In the genomic region with DNA sequence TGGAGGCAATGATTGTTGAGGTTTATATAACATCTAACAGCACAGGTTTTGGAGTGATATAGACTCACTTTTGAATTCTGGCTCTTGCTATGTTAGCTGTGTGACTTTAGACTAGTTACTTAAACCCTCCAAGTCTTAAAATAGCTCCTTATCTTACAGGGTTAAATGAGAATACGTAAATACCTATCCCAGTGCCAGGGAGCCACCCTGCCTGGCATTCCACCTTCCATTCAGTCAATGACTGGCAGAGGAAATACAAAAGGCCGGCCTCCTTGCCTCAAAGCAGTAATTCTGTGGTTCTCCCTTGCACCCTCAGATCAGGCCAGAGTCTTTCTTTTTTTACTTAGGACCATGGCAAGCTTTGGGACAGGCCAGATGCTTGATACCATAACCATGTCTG, we compare ENCODE assay signal across 1 cellular context.
TF ChIP-seq lines count a peak whose summit lies in the region.

No MANE protein-coding gene starts in this region.

TF ChIP-seq in WTC11, 78 proteins besides CTCF, POLR2A, EP300 and RAD21:
- TF ChIP-seq, protein P1, sequence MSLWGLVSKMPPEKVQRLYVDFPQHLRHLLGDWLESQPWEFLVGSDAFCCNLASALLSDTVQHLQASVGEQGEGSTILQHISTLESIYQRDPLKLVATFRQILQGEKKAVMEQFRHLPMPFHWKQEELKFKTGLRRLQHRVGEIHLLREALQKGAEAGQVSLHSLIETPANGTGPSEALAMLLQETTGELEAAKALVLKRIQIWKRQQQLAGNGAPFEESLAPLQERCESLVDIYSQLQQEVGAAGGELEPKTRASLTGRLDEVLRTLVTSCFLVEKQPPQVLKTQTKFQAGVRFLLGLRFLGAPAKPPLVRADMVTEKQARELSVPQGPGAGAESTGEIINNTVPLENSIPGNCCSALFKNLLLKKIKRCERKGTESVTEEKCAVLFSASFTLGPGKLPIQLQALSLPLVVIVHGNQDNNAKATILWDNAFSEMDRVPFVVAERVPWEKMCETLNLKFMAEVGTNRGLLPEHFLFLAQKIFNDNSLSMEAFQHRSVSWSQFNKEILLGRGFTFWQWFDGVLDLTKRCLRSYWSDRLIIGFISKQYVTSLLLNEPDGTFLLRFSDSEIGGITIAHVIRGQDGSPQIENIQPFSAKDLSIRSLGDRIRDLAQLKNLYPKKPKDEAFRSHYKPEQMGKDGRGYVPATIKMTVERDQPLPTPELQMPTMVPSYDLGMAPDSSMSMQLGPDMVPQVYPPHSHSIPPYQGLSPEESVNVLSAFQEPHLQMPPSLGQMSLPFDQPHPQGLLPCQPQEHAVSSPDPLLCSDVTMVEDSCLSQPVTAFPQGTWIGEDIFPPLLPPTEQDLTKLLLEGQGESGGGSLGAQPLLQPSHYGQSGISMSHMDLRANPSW (CRISPR knock-in tag; conservative IDR thresholded peaks at IDR 0.05; ENCODE audit: low read depth): no peak
- TF ChIP-seq, protein P2, sequence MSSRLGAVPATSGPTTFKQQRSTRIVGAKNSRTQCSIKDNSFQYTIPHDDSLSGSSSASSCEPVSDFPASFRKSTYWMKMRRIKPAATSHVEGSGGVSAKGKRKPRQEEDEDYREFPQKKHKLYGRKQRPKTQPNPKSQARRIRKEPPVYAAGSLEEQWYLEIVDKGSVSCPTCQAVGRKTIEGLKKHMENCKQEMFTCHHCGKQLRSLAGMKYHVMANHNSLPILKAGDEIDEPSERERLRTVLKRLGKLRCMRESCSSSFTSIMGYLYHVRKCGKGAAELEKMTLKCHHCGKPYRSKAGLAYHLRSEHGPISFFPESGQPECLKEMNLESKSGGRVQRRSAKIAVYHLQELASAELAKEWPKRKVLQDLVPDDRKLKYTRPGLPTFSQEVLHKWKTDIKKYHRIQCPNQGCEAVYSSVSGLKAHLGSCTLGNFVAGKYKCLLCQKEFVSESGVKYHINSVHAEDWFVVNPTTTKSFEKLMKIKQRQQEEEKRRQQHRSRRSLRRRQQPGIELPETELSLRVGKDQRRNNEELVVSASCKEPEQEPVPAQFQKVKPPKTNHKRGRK (CRISPR knock-in tag; IDR thresholded peaks at IDR 0.05; ENCODE audit: borderline replicate concordance): no peak
- TF ChIP-seq, protein P3, sequence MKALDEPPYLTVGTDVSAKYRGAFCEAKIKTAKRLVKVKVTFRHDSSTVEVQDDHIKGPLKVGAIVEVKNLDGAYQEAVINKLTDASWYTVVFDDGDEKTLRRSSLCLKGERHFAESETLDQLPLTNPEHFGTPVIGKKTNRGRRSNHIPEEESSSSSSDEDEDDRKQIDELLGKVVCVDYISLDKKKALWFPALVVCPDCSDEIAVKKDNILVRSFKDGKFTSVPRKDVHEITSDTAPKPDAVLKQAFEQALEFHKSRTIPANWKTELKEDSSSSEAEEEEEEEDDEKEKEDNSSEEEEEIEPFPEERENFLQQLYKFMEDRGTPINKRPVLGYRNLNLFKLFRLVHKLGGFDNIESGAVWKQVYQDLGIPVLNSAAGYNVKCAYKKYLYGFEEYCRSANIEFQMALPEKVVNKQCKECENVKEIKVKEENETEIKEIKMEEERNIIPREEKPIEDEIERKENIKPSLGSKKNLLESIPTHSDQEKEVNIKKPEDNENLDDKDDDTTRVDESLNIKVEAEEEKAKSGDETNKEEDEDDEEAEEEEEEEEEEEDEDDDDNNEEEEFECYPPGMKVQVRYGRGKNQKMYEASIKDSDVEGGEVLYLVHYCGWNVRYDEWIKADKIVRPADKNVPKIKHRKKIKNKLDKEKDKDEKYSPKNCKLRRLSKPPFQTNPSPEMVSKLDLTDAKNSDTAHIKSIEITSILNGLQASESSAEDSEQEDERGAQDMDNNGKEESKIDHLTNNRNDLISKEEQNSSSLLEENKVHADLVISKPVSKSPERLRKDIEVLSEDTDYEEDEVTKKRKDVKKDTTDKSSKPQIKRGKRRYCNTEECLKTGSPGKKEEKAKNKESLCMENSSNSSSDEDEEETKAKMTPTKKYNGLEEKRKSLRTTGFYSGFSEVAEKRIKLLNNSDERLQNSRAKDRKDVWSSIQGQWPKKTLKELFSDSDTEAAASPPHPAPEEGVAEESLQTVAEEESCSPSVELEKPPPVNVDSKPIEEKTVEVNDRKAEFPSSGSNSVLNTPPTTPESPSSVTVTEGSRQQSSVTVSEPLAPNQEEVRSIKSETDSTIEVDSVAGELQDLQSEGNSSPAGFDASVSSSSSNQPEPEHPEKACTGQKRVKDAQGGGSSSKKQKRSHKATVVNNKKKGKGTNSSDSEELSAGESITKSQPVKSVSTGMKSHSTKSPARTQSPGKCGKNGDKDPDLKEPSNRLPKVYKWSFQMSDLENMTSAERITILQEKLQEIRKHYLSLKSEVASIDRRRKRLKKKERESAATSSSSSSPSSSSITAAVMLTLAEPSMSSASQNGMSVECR (CRISPR knock-in tag; IDR thresholded peaks at IDR 0.05; ENCODE audit: borderline replicate concordance): no peak
- no peak for TF ChIP-seq CREM (CRISPR knock-in tag; IDR thresholded peaks at IDR 0.05)
- TF ChIP-seq, protein P4, sequence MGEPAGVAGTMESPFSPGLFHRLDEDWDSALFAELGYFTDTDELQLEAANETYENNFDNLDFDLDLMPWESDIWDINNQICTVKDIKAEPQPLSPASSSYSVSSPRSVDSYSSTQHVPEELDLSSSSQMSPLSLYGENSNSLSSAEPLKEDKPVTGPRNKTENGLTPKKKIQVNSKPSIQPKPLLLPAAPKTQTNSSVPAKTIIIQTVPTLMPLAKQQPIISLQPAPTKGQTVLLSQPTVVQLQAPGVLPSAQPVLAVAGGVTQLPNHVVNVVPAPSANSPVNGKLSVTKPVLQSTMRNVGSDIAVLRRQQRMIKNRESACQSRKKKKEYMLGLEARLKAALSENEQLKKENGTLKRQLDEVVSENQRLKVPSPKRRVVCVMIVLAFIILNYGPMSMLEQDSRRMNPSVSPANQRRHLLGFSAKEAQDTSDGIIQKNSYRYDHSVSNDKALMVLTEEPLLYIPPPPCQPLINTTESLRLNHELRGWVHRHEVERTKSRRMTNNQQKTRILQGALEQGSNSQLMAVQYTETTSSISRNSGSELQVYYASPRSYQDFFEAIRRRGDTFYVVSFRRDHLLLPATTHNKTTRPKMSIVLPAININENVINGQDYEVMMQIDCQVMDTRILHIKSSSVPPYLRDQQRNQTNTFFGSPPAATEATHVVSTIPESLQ (CRISPR knock-in tag; IDR thresholded peaks at IDR 0.05): no peak
- no peak for TF ChIP-seq ZNF671 (CRISPR knock-in tag; IDR thresholded peaks at IDR 0.05)
